ENCODE assay signal across 21 cellular contexts in genomic region chr9:87263291-87263690, GRCh38.
DNase-seq lines count a peak whose midpoint lies in the region; ATAC-seq, FAIRE-seq and TF ChIP-seq lines count a peak whose summit lies in the region.
"Had no signal": no experiment of that assay in that cellular context is flagged by ENCODE, and none has a peak within 500 bp of the region (broad histone marks: within the 10 kb centered on the region; RNA-seq: fewer than 3 reads in every experiment).

No MANE protein-coding gene starts in this region.

- TF ChIP-seq CTCF in C4-2B (conservative IDR thresholded peaks at IDR 0.05) (peak; percentile 57), bronchial epithelial cell (IDR thresholded peaks at IDR 0.05; ENCODE audit: insufficient read depth, low read length, severe bottlenecking) (peak; percentile 24)

- no peaks in the 10 kb centered on the region for H3K27me3 ChIP-seq in bronchial epithelial cell (ENCODE audit: control insufficient read depth, insufficient read depth, low read length)
- H3K27me3 ChIP-seq: esophagus muscularis mucosa had no signal

- DNase-seq in HT1080 (ENCODE audit: low read depth), result peak; percentile 7
- no peak for DNase-seq in bronchial epithelial cell (ENCODE audit: low read depth)
- peak; percentile 58 for DNase-seq in islet precursor cell
- DNase-seq in EL, result no peak
- DNase-seq in activated CD8-positive, alpha-beta memory T cell treated with anti-CD3 and anti-CD28 coated beads for 24 hours, result no peak
- no peak for DNase-seq in activated T-cell treated with anti-CD3 and anti-CD28 coated beads for 4 hours
- DNase-seq: DND-41, immature natural killer cell, Karpas-422, NCI-H1105, NCI-H2171 treated with DMSO at 0.1 percent for 48 hours, NCI-H774 had no signal

- FAIRE-seq in bronchial epithelial cell (lab: Jason Lieb, UNC), result no peak
- FAIRE-seq: GM18507 had no signal

- ATAC-seq in GM18907 (IDR thresholded peaks at IDR 0.05; ENCODE audit: unreplicated experiment), result no peak
- ATAC-seq: activated T-helper 17 cell treated with anti-CD3 and anti-CD28 coated beads, Interleukin-2, amount 50 U/mL, for 72 hours; sciatic nerve; SK-N-SH treated with all-trans-retinoic acid at 6 μM for 48 hours; stimulated activated effector memory CD8-positive, alpha-beta T cell treated with anti-CD3 and anti-CD28 coated beads, Interleukin-12 subunit alpha, Interleukin-12 subunit beta, amount 100 ng/mL, for 72 hours had no signal

- H3K4me3 ChIP-seq in bronchial epithelial cell (ENCODE audit: low read depth, low read length), result no peak overlapping the region
- H3K4me3 ChIP-seq: esophagus muscularis mucosa, lung had no signal

- no peaks in the 10 kb centered on the region for H3K36me3 ChIP-seq in bronchial epithelial cell (ENCODE audit: control insufficient read depth, insufficient read depth, low read length)
- H3K36me3 ChIP-seq: esophagus muscularis mucosa had no signal

- H3K27ac ChIP-seq in C4-2B, result no peak overlapping the region
- H3K27ac ChIP-seq: esophagus muscularis mucosa had no signal

Comparison
In these comparisons a context has a peak if more than half of its experiments do, and no peak if none do; other contexts are left out.
1. DNase-seq: peak in HT1080 (single experiment) and islet precursor cell (single experiment); none in bronchial epithelial cell (single experiment), EL (single experiment), activated CD8-positive, alpha-beta memory T cell treated with anti-CD3 and anti-CD28 coated beads for 24 hours (single experiment) and activated T-cell treated with anti-CD3 and anti-CD28 coated beads for 4 hours (single experiment).